ENCODE assay signal across 20 cellular contexts in genomic region chr5:153860482-153860881, GRCh38.
"Had no signal": no experiment of that assay in that cellular context is flagged by ENCODE, and none has a peak within 500 bp of the region (broad histone marks: within the 10 kb centered on the region; RNA-seq: fewer than 3 reads in every experiment).

No MANE protein-coding gene starts in this region.

- H3K36me3 Mint-ChIP-seq: activated naive CD4-positive, alpha-beta T cell treated with anti-CD3 and anti-CD28 coated beads, Interleukin-2, amount 50 U/mL, for 24 hours; immature natural killer cell; stimulated activated memory B cell treated with anti-CD40 and anti-IgM and Interleukin-4, amounts not matched to agents 10 μg/mL and 1 μg/mL and 100 μg/mL, for 72 hours had no signal

- H3K27ac Mint-ChIP-seq: activated naive CD4-positive, alpha-beta T cell treated with anti-CD3 and anti-CD28 coated beads, Interleukin-2, amount 50 U/mL, for 24 hours; immature natural killer cell; naive thymus-derived CD8-positive, alpha-beta T cell; stimulated activated memory B cell treated with anti-CD40 and anti-IgM and Interleukin-4, amounts not matched to agents 10 μg/mL and 1 μg/mL and 100 μg/mL, for 72 hours; T-helper 17 cell had no signal

- H3K4me3 Mint-ChIP-seq: activated naive CD4-positive, alpha-beta T cell treated with anti-CD3 and anti-CD28 coated beads, Interleukin-2, amount 50 U/mL, for 24 hours; immature natural killer cell; naive thymus-derived CD8-positive, alpha-beta T cell; stimulated activated memory B cell treated with anti-CD40 and anti-IgM and Interleukin-4, amounts not matched to agents 10 μg/mL and 1 μg/mL and 100 μg/mL, for 72 hours; T-helper 17 cell had no signal

- H3K9me3 ChIP-seq: adrenal gland, neutrophil, testis, upper lobe of left lung had no signal

- H3K27me3 ChIP-seq: adrenal gland, gastroesophageal sphincter, neutrophil, sigmoid colon, testis, upper lobe of left lung had no signal

- H3K27ac ChIP-seq: adrenal gland, gastroesophageal sphincter, neutrophil, parathyroid adenoma, sigmoid colon, spleen, testis, upper lobe of left lung had no signal

- H3K4me3 ChIP-seq: adrenal gland, gastroesophageal sphincter, mucosa of descending colon, sigmoid colon, spleen, testis, upper lobe of left lung had no signal

- H2AFZ ChIP-seq: parathyroid adenoma had no signal

- DNase-seq: activated CD4-positive, alpha-beta T cell treated with anti-CD3 and anti-CD28 coated beads, Interleukin-2, amount 50 U/mL, for 4 hours; activated gamma-delta T cell; adrenal gland; effector CD4-positive, alpha-beta T cell; immature natural killer cell; kidney glomerular epithelial cell; mesenchymal stem cell; mucosa of descending colon; naive thymus-derived CD8-positive, alpha-beta T cell; sigmoid colon; spleen; stimulated activated CD4-positive, alpha-beta T cell treated with anti-CD3 and anti-CD28 coated beads, Interleukin-4, amount 100 ng/mL, for 4 hours; T-helper 17 cell; testis; upper lobe of left lung had no signal

- H3K4me1 ChIP-seq: adrenal gland, gastroesophageal sphincter, parathyroid adenoma, sigmoid colon, spleen, testis, upper lobe of left lung had no signal

- H3K4me1 Mint-ChIP-seq: activated naive CD4-positive, alpha-beta T cell treated with anti-CD3 and anti-CD28 coated beads, Interleukin-2, amount 50 U/mL, for 24 hours; immature natural killer cell; naive thymus-derived CD8-positive, alpha-beta T cell; stimulated activated memory B cell treated with anti-CD40 and anti-IgM and Interleukin-4, amounts not matched to agents 10 μg/mL and 1 μg/mL and 100 μg/mL, for 72 hours; T-helper 17 cell had no signal

- H3K36me3 ChIP-seq: adrenal gland, gastroesophageal sphincter, neutrophil, sigmoid colon, spleen, upper lobe of left lung had no signal

- H3K9ac ChIP-seq: parathyroid adenoma had no signal
